In the genomic region with DNA sequence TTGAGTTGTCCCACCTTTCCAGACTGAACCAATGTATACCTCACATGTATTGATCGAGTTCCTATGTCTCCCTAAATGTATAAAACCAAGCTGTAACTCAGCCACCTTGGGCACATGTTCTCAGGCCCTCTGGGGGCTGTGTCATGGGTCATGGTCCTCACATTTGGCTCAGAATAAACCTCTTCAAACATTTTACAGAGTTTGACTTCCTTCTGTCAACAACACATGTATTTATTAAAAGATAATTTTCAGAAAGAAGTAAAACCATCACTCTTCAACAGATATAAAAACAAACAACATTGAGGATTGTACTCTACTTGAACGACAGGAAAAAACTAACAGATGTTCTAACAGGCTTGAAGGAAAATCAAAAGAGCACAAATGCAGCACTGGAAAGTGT, we compare ENCODE assay signal across 14 cellular contexts. TPM values are rescaled to one million over a fixed set of nuclear protein-coding genes. Genes with fewer than 3 reads are reported as not detected.
DNase-seq lines count a peak whose midpoint lies in the region; ATAC-seq and TF ChIP-seq lines count a peak whose summit lies in the region.
"Had no signal": no experiment of that assay in that cellular context is flagged by ENCODE, and none has a peak within 500 bp of the region (broad histone marks: within the 10 kb centered on the region; RNA-seq: fewer than 3 reads in every experiment).

No MANE protein-coding gene starts in this region.

- no peak overlapping the region for H3K4me3 ChIP-seq in breast epithelium
- no peak overlapping the region for H3K4me3 ChIP-seq in body of pancreas
- peak overlapping the region in 1 of 2 donors; percentile 2 for H3K4me3 ChIP-seq in mucosa of rectum (ENCODE audit: low read length in 2 of 2)
- H3K4me3 ChIP-seq: BLaER1 treated with 17β-estradiol and CSF1 and Interleukin-3, amounts not matched to agents 10 nM and 100 nM had no signal

- peaks cover 8% of the 10 kb centered on the region for H3K9me3 Mint-ChIP-seq in MCF 10A (ENCODE audit: unreplicated experiment)
- H3K9me3 Mint-ChIP-seq in stimulated activated effector memory CD8-positive, alpha-beta T cell treated with anti-CD3 and anti-CD28 coated beads, Interleukin-12 subunit alpha, Interleukin-12 subunit beta, amount 100 ng/mL, for 72 hours, result no peaks in the 10 kb centered on the region
- no peaks in the 10 kb centered on the region for H3K9me3 Mint-ChIP-seq in activated T-cell treated with anti-CD3 and anti-CD28 coated beads, Interleukin-2, amount 50 U/mL, for 72 hours
- H3K9me3 Mint-ChIP-seq: HFFc6 had no signal

- DNase-seq in MCF 10A (ENCODE audit: unreplicated experiment), result no peak
- DNase-seq in breast epithelium (ENCODE audit: low spot score in 2 of 2), result no peak
- no peak for DNase-seq in body of pancreas
- DNase-seq in stimulated activated effector memory CD8-positive, alpha-beta T cell treated with anti-CD3 and anti-CD28 coated beads, Interleukin-12 subunit alpha, Interleukin-12 subunit beta, amount 100 ng/mL, for 72 hours (ENCODE audit: low spot score in 2 of 2), result no peak
- DNase-seq in activated T-cell treated with anti-CD3 and anti-CD28 coated beads, Interleukin-2, amount 50 U/mL, for 72 hours, result no peak
- DNase-seq in NCI-H2029 (lab: John Stamatoyannopoulos, UW), result no peak
- DNase-seq in DMS 273 treated with DMSO at 0.1 percent for 48 hours (lab: John Stamatoyannopoulos, UW), result no peak
- DNase-seq: HFFc6, Karpas-422, NCI-H1930, NCI-H2171 treated with DMSO at 0.1 percent for 48 hours, NCI-H510A treated with DMSO at 0.1 percent for 48 hours had no signal

- H3K27ac ChIP-seq in breast epithelium, result no peak overlapping the region
- peak overlapping the region; percentile 58 to 84 (median 82) for H3K27ac ChIP-seq in body of pancreas
- peak overlapping the region; percentile 93 for H3K27ac ChIP-seq in mucosa of rectum (ENCODE audit: low read depth in 2 of 2, low read length in 2 of 2)
- H3K27ac ChIP-seq: BLaER1 treated with 17β-estradiol and CSF1 and Interleukin-3, amounts not matched to agents 10 nM and 100 nM had no signal

- H3K36me3 ChIP-seq in breast epithelium (no peaks in the 10 kb centered on the region), body of pancreas (replicated peaks in 1 of 2; ENCODE audit: insufficient read depth in 1 of 2, low read depth in 2 of 2) (no peaks in the 10 kb centered on the region), mucosa of rectum (ENCODE audit: control insufficient read depth in 2 of 2, insufficient read depth in 2 of 2, low read length in 2 of 2) (no peaks in the 10 kb centered on the region)
- H3K36me3 ChIP-seq: BLaER1 treated with 17β-estradiol and CSF1 and Interleukin-3, amounts not matched to agents 10 nM and 100 nM had no signal

- CTCF ChIA-PET in MCF 10A (lab: Yijun Ruan, JAX), result interaction anchor here (0.6 to 2.5 kb wide), 7 partner anchors 18 to 926 kb away, joined by 3 to 9 read pairs (median 4); no protein-coding TSS in a partner anchor

- H3K9me3 ChIP-seq in breast epithelium (no peaks in the 10 kb centered on the region), body of pancreas (no peaks in the 10 kb centered on the region), mucosa of rectum (ENCODE audit: control insufficient read depth in 2 of 2, low read length in 2 of 2) (no peaks in the 10 kb centered on the region)

- H3K4me1 Mint-ChIP-seq in MCF 10A (ENCODE audit: insufficient read depth, unreplicated experiment), result peaks cover 51% of the 10 kb centered on the region
- H3K4me1 Mint-ChIP-seq in stimulated activated effector memory CD8-positive, alpha-beta T cell treated with anti-CD3 and anti-CD28 coated beads, Interleukin-12 subunit alpha, Interleukin-12 subunit beta, amount 100 ng/mL, for 72 hours, result peaks cover 6% of the 10 kb centered on the region
- H3K4me1 Mint-ChIP-seq in activated T-cell treated with anti-CD3 and anti-CD28 coated beads, Interleukin-2, amount 50 U/mL, for 72 hours (ENCODE audit: low read depth), result peaks cover 9% of the 10 kb centered on the region

- peak overlapping the region in 1 of 2 donors; percentile 39 for H3K9ac ChIP-seq in mucosa of rectum (ENCODE audit: low read depth in 1 of 2, low read length in 2 of 2)
- H3K9ac ChIP-seq: BLaER1 treated with 17β-estradiol and CSF1 and Interleukin-3, amounts not matched to agents 10 nM and 100 nM had no signal

- intact Hi-C loops in MCF 10A (cut with micrococcal nuclease) (no loop called here), breast epithelium (cut with DNase I; ENCODE audit: low total_unique reads) (no loop called here), body of pancreas (cut with DNase I) (no loop called here)

- no peaks in the 10 kb centered on the region for H3K27me3 Mint-ChIP-seq in MCF 10A (ENCODE audit: insufficient read depth, unreplicated experiment)
- H3K27me3 Mint-ChIP-seq in activated T-cell treated with anti-CD3 and anti-CD28 coated beads, Interleukin-2, amount 50 U/mL, for 72 hours (ENCODE audit: low read depth), result peaks cover 26% of the 10 kb centered on the region

- 48 to 51% methylated on average over 2 of the region's 2 CpGs for WGBS in body of pancreas, 2 donors

- no peak for ATAC-seq in body of pancreas
- ATAC-seq in stimulated activated effector memory CD8-positive, alpha-beta T cell treated with anti-CD3 and anti-CD28 coated beads, Interleukin-12 subunit alpha, Interleukin-12 subunit beta, amount 100 ng/mL, for 72 hours, result no peak
- ATAC-seq in activated T-cell treated with anti-CD3 and anti-CD28 coated beads, Interleukin-2, amount 50 U/mL, for 72 hours (replicated peaks in 1 of 2), result no peak

- H3K27me3 ChIP-seq in breast epithelium (no peaks in the 10 kb centered on the region), body of pancreas (no peaks in the 10 kb centered on the region), mucosa of rectum (ENCODE audit: control insufficient read depth in 2 of 2, insufficient read depth in 2 of 2, low read length in 2 of 2) (no peaks in the 10 kb centered on the region)

- H3K27ac Mint-ChIP-seq in MCF 10A (ENCODE audit: low read depth, unreplicated experiment), result peak overlapping the region; percentile 76
- H3K27ac Mint-ChIP-seq in stimulated activated effector memory CD8-positive, alpha-beta T cell treated with anti-CD3 and anti-CD28 coated beads, Interleukin-12 subunit alpha, Interleukin-12 subunit beta, amount 100 ng/mL, for 72 hours, result peak overlapping the region; percentile 6
- H3K27ac Mint-ChIP-seq in activated T-cell treated with anti-CD3 and anti-CD28 coated beads, Interleukin-2, amount 50 U/mL, for 72 hours, result no peak overlapping the region
- H3K27ac Mint-ChIP-seq: HFFc6 had no signal

- no TSS peak for BruUV-seq in MCF 10A (replicated peaks; lab: Mats Ljungman, UMichigan)

- TF ChIP-seq CTCF in MCF 10A (IDR thresholded peaks at IDR 0.05; ENCODE audit: unreplicated experiment), result no peak
- no peak for TF ChIP-seq CTCF in breast epithelium (IDR thresholded peaks at IDR 0.05)
- TF ChIP-seq CTCF in body of pancreas (IDR thresholded peaks at IDR 0.05), result no peak

- TF ChIP-seq POLR2A in breast epithelium (IDR thresholded peaks at IDR 0.05), result no peak
- TF ChIP-seq POLR2A in body of pancreas (IDR thresholded peaks at IDR 0.05), result no peak

- no peaks in the 10 kb centered on the region for H3K4me1 ChIP-seq in breast epithelium
- peaks cover 60% of the 10 kb centered on the region for H3K4me1 ChIP-seq in body of pancreas
- peaks cover 23 to 55% of the 10 kb centered on the region in 2 donors for H3K4me1 ChIP-seq in mucosa of rectum (ENCODE audit: control insufficient read depth in 2 of 2, insufficient read depth in 2 of 2, low read length in 2 of 2)
- H3K4me1 ChIP-seq: BLaER1 treated with 17β-estradiol and CSF1 and Interleukin-3, amounts not matched to agents 10 nM and 100 nM had no signal

- H3K4me3 Mint-ChIP-seq in MCF 10A (ENCODE audit: unreplicated experiment), result peak overlapping the region; percentile 5
- no peak overlapping the region for H3K4me3 Mint-ChIP-seq in stimulated activated effector memory CD8-positive, alpha-beta T cell treated with anti-CD3 and anti-CD28 coated beads, Interleukin-12 subunit alpha, Interleukin-12 subunit beta, amount 100 ng/mL, for 72 hours
- no peak overlapping the region for H3K4me3 Mint-ChIP-seq in activated T-cell treated with anti-CD3 and anti-CD28 coated beads, Interleukin-2, amount 50 U/mL, for 72 hours
- H3K4me3 Mint-ChIP-seq: HFFc6 had no signal

- H3K36me3 Mint-ChIP-seq in MCF 10A (ENCODE audit: insufficient read depth, unreplicated experiment), result peaks cover 33% of the 10 kb centered on the region
- no peaks in the 10 kb centered on the region for H3K36me3 Mint-ChIP-seq in stimulated activated effector memory CD8-positive, alpha-beta T cell treated with anti-CD3 and anti-CD28 coated beads, Interleukin-12 subunit alpha, Interleukin-12 subunit beta, amount 100 ng/mL, for 72 hours
- peaks cover 0 to 2% of the 10 kb centered on the region in 2 donors for H3K36me3 Mint-ChIP-seq in activated T-cell treated with anti-CD3 and anti-CD28 coated beads, Interleukin-2, amount 50 U/mL, for 72 hours (ENCODE audit: insufficient read depth in 2 of 2)

- POLR2A ChIA-PET in MCF 10A (lab: Yijun Ruan, JAX), result interaction anchor here (0.8 to 4.5 kb wide), 5 partner anchors 7 to 55 kb away, joined by 3 to 40 read pairs (median 15); a partner anchor contains a TSS

RNA-seq across cellular contexts. Expression of a gene that starts 4.5 kb away (rescaled TPM):
- total RNA-seq in MCF 10A (2022) (17.6 and 24.9 TPM in 2 replicates), breast epithelium (1 to 10 TPM; 8.2 to 9.4 (median 9.2) TPM), body of pancreas (1 to 10 TPM; 4.4 to 4.9 TPM)
- 1 to 10 TPM; 1.2 to 1.7 TPM for total RNA-seq in activated T-cell treated with anti-CD3 and anti-CD28 coated beads, Interleukin-2, amount 50 U/mL, for 72 hours

RNA-seq across cellular contexts. Expression of a gene that starts 50.3 kb away (rescaled TPM):
- total RNA-seq in MCF 10A (2022) (118 and 131 TPM in 2 replicates), breast epithelium (100 to 1,000 TPM in 2 of 3 donors, 10 to 100 TPM in 1; 90.8 to 123 (median 121) TPM), body of pancreas (100 to 1,000 TPM in 1 of 2 donors, 10 to 100 TPM in 1; 76.5 to 116 TPM)
- 100 to 1,000 TPM; 138 to 151 TPM for total RNA-seq in activated T-cell treated with anti-CD3 and anti-CD28 coated beads, Interleukin-2, amount 50 U/mL, for 72 hours

RNA-seq across cellular contexts. Expression of a gene that starts 53.1 kb away (rescaled TPM):
- total RNA-seq in MCF 10A (2022) (220 and 322 TPM in 2 replicates), breast epithelium (100 to 1,000 TPM; 151 to 208 (median 180) TPM), body of pancreas (10 to 100 TPM; 45.4 to 76.1 TPM)
- 100 to 1,000 TPM; 179 to 218 TPM for total RNA-seq in activated T-cell treated with anti-CD3 and anti-CD28 coated beads, Interleukin-2, amount 50 U/mL, for 72 hours

RNA-seq across cellular contexts. Expression of a gene that starts 53.5 kb away (rescaled TPM):
- total RNA-seq in MCF 10A (2022) (14.4 and 15.2 TPM in 2 replicates), breast epithelium (10 to 100 TPM; 15.1 to 23.9 (median 15.7) TPM), body of pancreas (10 to 100 TPM in 1 of 2 donors, 1 to 10 TPM in 1; 4.6 to 13.2 TPM)
- 10 to 100 TPM; 17.3 to 18.9 TPM for total RNA-seq in activated T-cell treated with anti-CD3 and anti-CD28 coated beads, Interleukin-2, amount 50 U/mL, for 72 hours

Comparison
In these comparisons a context has a peak if more than half of its experiments do, and no peak if none do; other contexts are left out.
1. H3K27ac ChIP-seq: peak in body of pancreas (4 of 4) and mucosa of rectum (2 of 2); none in breast epithelium (0 of 2).